13 cellular contexts compared by ENCODE assay signal in the genomic region with DNA sequence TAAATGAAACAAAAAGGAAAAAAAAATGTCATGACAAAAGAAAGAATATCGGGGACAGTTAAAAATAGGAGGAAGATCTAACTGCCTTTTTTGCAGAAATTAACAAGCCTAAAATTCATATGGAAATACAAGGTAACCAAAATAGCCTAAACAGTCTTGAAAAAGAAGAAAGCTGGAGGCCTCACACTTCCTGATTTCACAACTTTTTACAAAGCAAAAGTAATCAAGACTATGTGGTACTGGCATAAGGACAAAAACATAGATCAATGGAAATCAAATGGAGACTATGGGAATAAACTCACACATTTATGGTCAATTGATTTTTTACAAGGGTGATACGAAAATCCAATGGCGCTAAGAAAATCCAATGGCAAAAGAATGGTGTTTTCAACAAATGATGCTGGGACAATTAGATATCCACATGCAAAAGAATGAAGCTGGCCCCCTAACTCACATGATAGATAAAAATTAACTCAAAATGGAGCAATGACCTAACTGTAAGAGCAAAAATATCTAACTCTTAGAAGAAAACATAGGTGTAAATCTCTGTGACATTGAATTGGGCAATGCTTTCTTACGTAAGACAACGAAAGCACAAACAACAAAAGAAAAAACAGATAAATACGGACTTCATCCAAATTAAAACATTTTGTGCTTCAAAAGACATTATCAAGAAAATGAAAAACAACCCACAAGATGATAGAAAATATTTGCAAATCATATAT. TPM values are rescaled to one million over a fixed set of nuclear protein-coding genes. Genes with fewer than 3 reads are reported as not detected.
DNase-seq lines count a peak whose midpoint lies in the region; ATAC-seq, FAIRE-seq and TF ChIP-seq lines count a peak whose summit lies in the region.
"Had no signal": no experiment of that assay in that cellular context is flagged by ENCODE, and none has a peak within 500 bp of the region (broad histone marks: within the 10 kb centered on the region; RNA-seq: fewer than 3 reads in every experiment).

No MANE protein-coding gene starts in this region.

- no peak for FAIRE-seq in HepG2 (lab: Jason Lieb, UNC)

- H3K36me3 ChIP-seq in liver (ENCODE audit: control insufficient read depth in 4 of 4, insufficient read depth in 3 of 4, low read depth in 1 of 4, low read length in 3 of 4): no peaks in the 10 kb centered on the region
- no peaks in the 10 kb centered on the region for H3K36me3 ChIP-seq in HepG2 (replicated peaks in 1 of 2; ENCODE audit: control insufficient read depth in 1 of 2, insufficient read depth in 2 of 2, low read length in 2 of 2)

- no peak for DNase-seq in HepG2 (ENCODE audit: low spot score)
- peak; percentile 68 for DNase-seq in NB4 (ENCODE audit: low read depth)
- no peak for DNase-seq in effector memory CD8-positive, alpha-beta T cell
- no peak for DNase-seq in WTC11 (ENCODE audit: low spot score)
- DNase-seq in HEK293T (ENCODE audit: extremely low spot score): no peak
- DNase-seq: aorta; effector CD8-positive, alpha-beta T cell; GOT3; left cardiac atrium; NCI-H69 had no signal

- H3K79me2 ChIP-seq in HepG2 (ENCODE audit: insufficient read depth, low read length): no peaks in the 10 kb centered on the region

- peaks cover 59 to 67% of the 10 kb centered on the region in 2 donors for H3K4me1 Mint-ChIP-seq in effector memory CD8-positive, alpha-beta T cell (ENCODE audit: low read depth in 2 of 2)
- peaks cover 8% of the 10 kb centered on the region for H3K4me1 Mint-ChIP-seq in WTC11

- H3K4me3 ChIP-seq in liver (ENCODE audit: low read depth in 1 of 3, low read length in 3 of 3): peak overlapping the region in 1 of 3 donors; percentile 30
- H3K4me3 ChIP-seq in HepG2 (replicated peaks in 1 of 3; ENCODE audit: insufficient read depth in 1 of 3, low read depth in 2 of 3, low read length in 3 of 3): no peak overlapping the region
- no peak overlapping the region for H3K4me3 ChIP-seq in NB4 (ENCODE audit: low read depth, low read length)

- H3K27me3 ChIP-seq in liver (ENCODE audit: control insufficient read depth in 4 of 4, insufficient read depth in 4 of 4, low read length in 3 of 4): no peaks in the 10 kb centered on the region
- H3K27me3 ChIP-seq in HepG2 (ENCODE audit: control insufficient read depth in 1 of 2, insufficient read depth in 2 of 2, low read length in 2 of 2): no peaks in the 10 kb centered on the region; a peak in 1 of 5 replicates

- in situ Hi-C loops in HepG2 (cut with HindIII; ENCODE audit: extremely low pct_ligation_motif_present, low pct_unique_long_range_greater_than_20kb): no loop called here

- H3K9me3 Mint-ChIP-seq in effector memory CD8-positive, alpha-beta T cell: no peaks in the 10 kb centered on the region
- no peaks in the 10 kb centered on the region for H3K9me3 Mint-ChIP-seq in WTC11

- POLR2A ChIA-PET in HepG2 (lab: Yijun Ruan, JAX): no interaction called here
- POLR2A ChIA-PET in WTC11 (lab: Charles Lee): no interaction called here
- POLR2A ChIA-PET in HEK293T (lab: Yijun Ruan, JAX): no interaction called here

- H3K4me3 Mint-ChIP-seq in effector memory CD8-positive, alpha-beta T cell: peak overlapping the region; percentile 58 to 61
- no peak overlapping the region for H3K4me3 Mint-ChIP-seq in WTC11

- WGBS in liver: 44% methylated on average over 6 of the region's 6 CpGs
- WGBS in HepG2 (ENCODE audit: low lambda C conversion rate): 35% methylated on average over 6 of the region's 6 CpGs

- intact Hi-C loops in HepG2 (cut with micrococcal nuclease; ENCODE audit: unreplicated experiment): no loop called here

- peaks cover 25% of the 10 kb centered on the region for H3K36me3 Mint-ChIP-seq in effector memory CD8-positive, alpha-beta T cell (ENCODE audit: insufficient read depth)
- H3K36me3 Mint-ChIP-seq in WTC11: no peaks in the 10 kb centered on the region

- H3K9ac ChIP-seq in liver (ENCODE audit: low read depth in 1 of 2, low read length in 2 of 2) (no peak overlapping the region), HepG2 (ENCODE audit: insufficient read depth, low read depth, low read length) (no peak overlapping the region)

- peak overlapping the region; percentile 56 to 81 for H3K27ac ChIP-seq in liver (ENCODE audit: low read depth in 1 of 2, low read length in 2 of 2)
- H3K27ac ChIP-seq in HepG2 (ENCODE audit: extremely low read length, insufficient read depth, low read length): no peak overlapping the region

- no peak for TF ChIP-seq EP300 in HepG2 (IDR thresholded peaks at IDR 0.05; ENCODE audit: low read depth in 2 of 2, low read length in 2 of 2)
- no peak for TF ChIP-seq EP300 in HepG2 (CRISPR knock-in tag; IDR thresholded peaks at IDR 0.05; ENCODE audit: borderline replicate concordance)

- TF ChIP-seq RAD21 in liver (IDR thresholded peaks at IDR 0.05) (no peak), HepG2 (CRISPR knock-in tag; IDR thresholded peaks at IDR 0.05) (no peak)

- ATAC-seq in HepG2 (no peak), HG03354 (IDR thresholded peaks at IDR 0.05; ENCODE audit: poor library complexity, severe bottlenecking, unreplicated experiment) (no peak), WTC11 (no peak), GM21515 (IDR thresholded peaks at IDR 0.05; ENCODE audit: unreplicated experiment) (no peak)
- ATAC-seq in effector memory CD8-positive, alpha-beta T cell (replicated peaks): no peak
- ATAC-seq: left cardiac atrium had no signal

- no peak overlapping the region for H2AFZ ChIP-seq in HepG2 (ENCODE audit: low read length)

- TF ChIP-seq POLR2A in HepG2 (IDR thresholded peaks at IDR 0.05; ENCODE audit: insufficient read depth in 1 of 2, low read depth in 2 of 2, low read length in 2 of 2): no peak
- TF ChIP-seq POLR2A in NB4 (IDR thresholded peaks at IDR 0.05; ENCODE audit: extremely low read depth, insufficient read length): no peak

- H3K4me1 ChIP-seq in liver (ENCODE audit: control insufficient read depth in 4 of 4, insufficient read depth in 4 of 4, low read length in 3 of 4): peaks cover 4 to 32% (median 31%) of the 10 kb centered on the region in 4 donors
- no peaks in the 10 kb centered on the region for H3K4me1 ChIP-seq in HepG2 (ENCODE audit: insufficient read depth, low read length)

- H3K27me3 Mint-ChIP-seq in effector memory CD8-positive, alpha-beta T cell: no peaks in the 10 kb centered on the region
- H3K27me3 Mint-ChIP-seq in WTC11 (ENCODE audit: low read depth): no peaks in the 10 kb centered on the region

- CTCF ChIA-PET in HepG2 (lab: Yijun Ruan, JAX; ENCODE audit: low intra/inter-chr PET ratio, low total read pairs): no interaction called here
- CTCF ChIA-PET in WTC11 (lab: Charles Lee): interaction anchor here (0.7 to 1.4 kb wide), 2 partner anchors 19 to 25 kb away, joined by 3 read pairs; a partner anchor contains a TSS
- CTCF ChIA-PET in HEK293T (lab: Yijun Ruan, JAX): no interaction called here

- no TSS peak for BruUV-seq in HepG2 (replicated peaks; lab: Mats Ljungman, UMichigan)

- no peaks in the 10 kb centered on the region for H4K20me1 ChIP-seq in HepG2 (ENCODE audit: insufficient read depth, low read length)

- H3K9me3 ChIP-seq in liver (ENCODE audit: control insufficient read depth in 4 of 4, low read length in 3 of 4) (no peaks in the 10 kb centered on the region), HepG2 (ENCODE audit: low read length) (no peaks in the 10 kb centered on the region)

- no peak overlapping the region for H3K4me2 ChIP-seq in HepG2 (ENCODE audit: low read depth, low read length)

- H3K27ac Mint-ChIP-seq in effector memory CD8-positive, alpha-beta T cell: peak overlapping the region; percentile 30 to 90
- no peak overlapping the region for H3K27ac Mint-ChIP-seq in WTC11

- no peak for TF ChIP-seq CTCF in liver (IDR thresholded peaks at IDR 0.05; ENCODE audit: low read depth, low read length, missing input control)
- TF ChIP-seq CTCF in HepG2 (CRISPR knock-in tag; IDR thresholded peaks at IDR 0.05): no peak
- TF ChIP-seq CTCF in NB4 (IDR thresholded peaks at IDR 0.05; ENCODE audit: low read depth, low read length): no peak
- TF ChIP-seq CTCF in WTC11 (IDR thresholded peaks at IDR 0.05): no peak

RNA-seq across cellular contexts. Expression of a gene that starts 24.5 kb away (rescaled TPM):
- 10 to 100 TPM in 1 of 2 donors, 1 to 10 TPM in 1; 5.4 to 18.0 TPM for total RNA-seq in liver
- 1 to 10 TPM; 2.9 to 5.7 TPM for polyA plus RNA-seq in liver
- total RNA-seq in HepG2 (2016; rRNA removed; fragmentation: Illumina TruSeq; extraction: Trizol): not detected in 2 replicates
- total RNA-seq in HepG2 (2016; cell fraction: cytosol; rRNA removed; fragmentation: Illumina TruSeq; extraction: Trizol; ENCODE audit: low read depth): under 0.01 TPM in 1 of 2 replicates, not detected in the other
- not detected in 2 replicates for total RNA-seq in HepG2 (2016; cell fraction: insoluble cytoplasmic fraction; rRNA removed; fragmentation: Illumina TruSeq; extraction: Trizol)
- not detected in 2 replicates for total RNA-seq in HepG2 (2016; cell fraction: membrane; rRNA removed; fragmentation: Illumina TruSeq; extraction: Trizol)
- total RNA-seq in HepG2 (2016; cell fraction: nucleus; rRNA removed; fragmentation: Illumina TruSeq; extraction: Trizol): not detected in 2 replicates
- polyA plus RNA-seq in HepG2 (2011; rRNA removed): not detected in 2 replicates
- polyA plus RNA-seq in HepG2 (2011; cell fraction: cytosol; rRNA removed): not detected in 2 replicates
- polyA plus RNA-seq in HepG2 (2011; cell fraction: nucleus; rRNA removed): not detected in 2 replicates
- not detected in 2 replicates for polyA plus RNA-seq in HepG2 (2012)
- not detected in 2 replicates for polyA plus RNA-seq in HepG2 (2016; cell fraction: cytosol; fragmentation: Illumina TruSeq; extraction: Trizol; ENCODE audit: low read depth)
- polyA plus RNA-seq in HepG2 (2016; cell fraction: insoluble cytoplasmic fraction; fragmentation: Illumina TruSeq; extraction: Trizol; ENCODE audit: low read depth): not detected in 2 replicates
- polyA plus RNA-seq in HepG2 (2016; cell fraction: membrane; fragmentation: Illumina TruSeq; extraction: Trizol; ENCODE audit: low read depth): not detected in 2 replicates
- polyA plus RNA-seq in HepG2 (2016; cell fraction: nucleus; fragmentation: Illumina TruSeq; extraction: Trizol; ENCODE audit: insufficient read depth, low read depth): not detected in 2 replicates
- polyA minus RNA-seq in HepG2 (2011; rRNA and poly(A)+ RNA removed; ENCODE audit: low replicate concordance): 8.5 TPM in 1 of 2 replicates, not detected in the other
- polyA minus RNA-seq in HepG2 (2011; cell fraction: cytosol; rRNA and poly(A)+ RNA removed): 0.20 TPM in 1 of 2 replicates, not detected in the other
- not detected in 2 replicates for polyA minus RNA-seq in HepG2 (2011; cell fraction: nucleus; rRNA and poly(A)+ RNA removed)
- 1.6 to 1.9 TPM (median 1.7 TPM) in 3 replicates for total RNA-seq in WTC11 (2021)

RNA-seq across cellular contexts. Expression of a gene that starts 54.6 kb away (rescaled TPM):
- total RNA-seq in liver (1 to 10 TPM; 5.8 to 7.5 TPM), HepG2 (2016; rRNA removed; fragmentation: Illumina TruSeq; extraction: Trizol) (0.53 and 0.88 TPM in 2 replicates), WTC11 (2021) (9.8 to 12.1 TPM (median 11.8 TPM) in 3 replicates)
- polyA plus RNA-seq in liver (1 to 10 TPM; 5.2 to 6.7 TPM), HepG2 (2011; rRNA removed) (0.04 and 0.29 TPM in 2 replicates)
- 0.20 and 0.26 TPM in 2 replicates for total RNA-seq in HepG2 (2016; cell fraction: cytosol; rRNA removed; fragmentation: Illumina TruSeq; extraction: Trizol; ENCODE audit: low read depth)
- 0.35 and 0.65 TPM in 2 replicates for total RNA-seq in HepG2 (2016; cell fraction: insoluble cytoplasmic fraction; rRNA removed; fragmentation: Illumina TruSeq; extraction: Trizol)
- 0.34 TPM in 1 of 2 replicates, not detected in the other for total RNA-seq in HepG2 (2016; cell fraction: membrane; rRNA removed; fragmentation: Illumina TruSeq; extraction: Trizol)
- total RNA-seq in HepG2 (2016; cell fraction: nucleus; rRNA removed; fragmentation: Illumina TruSeq; extraction: Trizol): 0.40 and 0.56 TPM in 2 replicates
- polyA plus RNA-seq in HepG2 (2011; cell fraction: cytosol; rRNA removed): 0.15 and 0.36 TPM in 2 replicates
- not detected in 2 replicates for polyA plus RNA-seq in HepG2 (2011; cell fraction: nucleus; rRNA removed)
- polyA plus RNA-seq in HepG2 (2012): 0.15 and 0.27 TPM in 2 replicates
- polyA plus RNA-seq in HepG2 (2016; cell fraction: cytosol; fragmentation: Illumina TruSeq; extraction: Trizol; ENCODE audit: low read depth): 0.09 TPM in 2 replicates
- polyA plus RNA-seq in HepG2 (2016; cell fraction: insoluble cytoplasmic fraction; fragmentation: Illumina TruSeq; extraction: Trizol; ENCODE audit: low read depth): 0.74 and 0.75 TPM in 2 replicates
- 0.10 and 0.21 TPM in 2 replicates for polyA plus RNA-seq in HepG2 (2016; cell fraction: membrane; fragmentation: Illumina TruSeq; extraction: Trizol; ENCODE audit: low read depth)
- 0.55 TPM in 1 of 2 replicates, not detected in the other for polyA plus RNA-seq in HepG2 (2016; cell fraction: nucleus; fragmentation: Illumina TruSeq; extraction: Trizol; ENCODE audit: insufficient read depth, low read depth)
- polyA minus RNA-seq in HepG2 (2011; rRNA and poly(A)+ RNA removed; ENCODE audit: low replicate concordance): 3.1 TPM in 1 of 2 replicates, not detected in the other
- 0.53 TPM in 1 of 2 replicates, not detected in the other for polyA minus RNA-seq in HepG2 (2011; cell fraction: cytosol; rRNA and poly(A)+ RNA removed)
- 0.25 TPM in 1 of 2 replicates, not detected in the other for polyA minus RNA-seq in HepG2 (2011; cell fraction: nucleus; rRNA and poly(A)+ RNA removed)
